Comparison of ENCODE assay signal across 21 cellular contexts in genomic region chr16:11036040-11036439, GRCh38.
"Had no signal": no experiment of that assay in that cellular context is flagged by ENCODE, and none has a peak within 500 bp of the region (broad histone marks: within the 10 kb centered on the region; RNA-seq: fewer than 3 reads in every experiment).

No MANE protein-coding gene starts in this region.

- H3K4me3 ChIP-seq: breast epithelium, heart right ventricle, SJCRH30, thoracic aorta, upper lobe of left lung had no signal

- H3K9ac ChIP-seq: parathyroid adenoma had no signal

- H2AFZ ChIP-seq: parathyroid adenoma had no signal

- H3K27me3 Mint-ChIP-seq: activated CD4-positive, alpha-beta memory T cell treated with anti-CD3 and anti-CD28 coated beads, Interleukin-2, amount 10 ng/mL, durations not matched to agents 7 days and 5 days; activated CD8-positive, alpha-beta memory T cell treated with anti-CD3 and anti-CD28 coated beads, Interleukin-2, amount 10 ng/mL, durations not matched to agents 7 days and 5 days; activated naive CD8-positive, alpha-beta T cell treated with anti-CD3 and anti-CD28 coated beads, Interleukin-2, amount 10 ng/mL, durations not matched to agents 7 days and 5 days; naive thymus-derived CD4-positive, alpha-beta T cell had no signal

- H3K27ac Mint-ChIP-seq: activated CD4-positive, alpha-beta memory T cell treated with anti-CD3 and anti-CD28 coated beads, Interleukin-2, amount 10 ng/mL, durations not matched to agents 7 days and 5 days; activated CD8-positive, alpha-beta memory T cell treated with anti-CD3 and anti-CD28 coated beads, Interleukin-2, amount 10 ng/mL, durations not matched to agents 7 days and 5 days; activated naive CD8-positive, alpha-beta T cell treated with anti-CD3 and anti-CD28 coated beads, Interleukin-2, amount 10 ng/mL, durations not matched to agents 7 days and 5 days; WTC11 had no signal

- H3K4me3 Mint-ChIP-seq: activated CD4-positive, alpha-beta memory T cell treated with anti-CD3 and anti-CD28 coated beads, Interleukin-2, amount 10 ng/mL, durations not matched to agents 7 days and 5 days; activated CD8-positive, alpha-beta memory T cell treated with anti-CD3 and anti-CD28 coated beads, Interleukin-2, amount 10 ng/mL, durations not matched to agents 7 days and 5 days; activated naive CD8-positive, alpha-beta T cell treated with anti-CD3 and anti-CD28 coated beads, Interleukin-2, amount 10 ng/mL, durations not matched to agents 7 days and 5 days; activated T-helper 1 cell treated with anti-CD3 and anti-CD28 coated beads, Interleukin-12 subunit alpha, Interleukin-12 subunit beta, Interleukin-2, Interleukin-4 antibody, amounts not matched to agents 30 ng/mL and 10 ng/mL and 1 ng/mL, durations not matched to agents 14 hours and 24 hours and 36 hours; naive thymus-derived CD4-positive, alpha-beta T cell; WTC11 had no signal

- H3K27ac ChIP-seq: heart right ventricle, neutrophil, parathyroid adenoma, SJCRH30, thoracic aorta, upper lobe of left lung had no signal

- H3K27me3 ChIP-seq: breast epithelium, heart right ventricle, neutrophil, SJCRH30, upper lobe of left lung had no signal

- H3K9me3 ChIP-seq: breast epithelium, heart right ventricle, neutrophil, SJCRH30, thoracic aorta, upper lobe of left lung had no signal

- DNase-seq: activated CD4-positive, alpha-beta memory T cell treated with anti-CD3 and anti-CD28 coated beads, Interleukin-2, amount 10 ng/mL, durations not matched to agents 7 days and 5 days; activated CD4-positive, alpha-beta T cell treated with anti-CD3 and anti-CD28 coated beads for 4 hours; activated CD8-positive, alpha-beta memory T cell treated with anti-CD3 and anti-CD28 coated beads, Interleukin-2, amount 10 ng/mL, durations not matched to agents 7 days and 5 days; activated naive CD4-positive, alpha-beta T cell; activated naive CD8-positive, alpha-beta T cell treated with anti-CD3 and anti-CD28 coated beads, Interleukin-2, amount 10 ng/mL, durations not matched to agents 7 days and 5 days; amniotic stem cell; cortex of kidney; heart right ventricle; left colon; naive thymus-derived CD4-positive, alpha-beta T cell; right cardiac atrium; SJCRH30; stimulated activated CD4-positive, alpha-beta T cell treated with anti-CD3 and anti-CD28 coated beads, Interleukin-4, amount 100 ng/mL, for 4 hours; T-helper 9 cell; upper lobe of left lung had no signal

- H3K79me2 ChIP-seq: parathyroid adenoma had no signal

- H3K36me3 ChIP-seq: breast epithelium had no signal

- ATAC-seq: activated CD8-positive, alpha-beta memory T cell treated with anti-CD3 and anti-CD28 coated beads, Interleukin-2, amount 10 ng/mL, durations not matched to agents 7 days and 5 days; heart right ventricle; left colon; naive thymus-derived CD4-positive, alpha-beta T cell; right cardiac atrium; WTC11 had no signal

- H3K36me3 Mint-ChIP-seq: WTC11 had no signal

- H3K9me3 Mint-ChIP-seq: activated CD4-positive, alpha-beta memory T cell treated with anti-CD3 and anti-CD28 coated beads, Interleukin-2, amount 10 ng/mL, durations not matched to agents 7 days and 5 days; activated T-helper 1 cell treated with anti-CD3 and anti-CD28 coated beads, Interleukin-12 subunit alpha, Interleukin-12 subunit beta, Interleukin-2, Interleukin-4 antibody, amounts not matched to agents 30 ng/mL and 10 ng/mL and 1 ng/mL, durations not matched to agents 14 hours and 24 hours and 36 hours; WTC11 had no signal

- H3K4me1 ChIP-seq: breast epithelium, parathyroid adenoma, SJCRH30 had no signal
